8 cellular contexts compared by ENCODE assay signal in the genomic region with DNA sequence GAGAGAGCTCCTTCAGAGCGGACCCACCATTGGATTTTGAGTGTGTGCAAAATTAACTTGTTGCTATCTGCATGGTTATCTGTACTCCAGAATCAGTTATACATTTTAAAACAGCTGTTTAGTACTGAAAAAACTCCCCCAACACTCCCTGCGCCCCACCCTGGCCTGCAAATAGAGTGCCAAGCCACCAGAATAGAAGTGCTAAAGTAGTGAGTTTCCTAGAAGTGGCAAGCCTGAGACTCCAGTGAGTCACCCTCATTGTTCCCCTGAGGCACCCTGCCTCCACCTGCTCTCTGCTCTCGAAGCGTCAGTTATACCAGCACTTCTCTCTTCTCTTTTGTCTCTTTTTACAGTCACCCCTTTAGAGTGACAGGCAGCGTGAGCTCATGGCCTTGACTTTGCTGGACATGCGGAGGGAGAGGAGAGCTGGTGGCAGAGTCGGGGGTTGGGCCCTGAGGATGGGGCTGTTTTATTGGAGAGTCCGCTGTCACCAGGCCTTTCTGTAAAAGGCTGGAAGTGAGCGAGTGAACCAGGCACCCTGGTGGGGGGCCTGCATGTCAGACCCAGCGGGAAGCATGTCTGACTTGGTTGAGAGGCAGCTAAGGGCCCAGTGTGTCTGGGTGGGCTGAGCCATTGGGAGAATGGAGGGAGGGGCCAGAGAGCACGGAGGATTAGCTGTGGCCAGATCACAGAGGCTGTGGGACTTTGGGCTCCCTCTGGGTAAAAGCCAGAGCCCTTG. TPM values are rescaled to one million over a fixed set of nuclear protein-coding genes. Genes with fewer than 3 reads are reported as not detected.
DNase-seq lines count a peak whose midpoint lies in the region; ATAC-seq and TF ChIP-seq lines count a peak whose summit lies in the region.

No MANE protein-coding gene starts in this region.

- H3K9me3 Mint-ChIP-seq in T-cell: no peaks in the 10 kb centered on the region

- ATAC-seq in GM21526 (IDR thresholded peaks at IDR 0.05; ENCODE audit: low FRiP score, unreplicated experiment) (peak; percentile 56), T-cell (replicated peaks in 1 of 4) (peak; percentile 49 to 83 (median 76))

- no peaks in the 10 kb centered on the region for H3K36me3 ChIP-seq in HUES6 (ENCODE audit: control insufficient read depth, insufficient read depth, low read length)
- H3K36me3 ChIP-seq in mesodermal cell (ENCODE audit: control insufficient read depth, insufficient read depth, low read length): peaks cover 10% of the 10 kb centered on the region
- no peaks in the 10 kb centered on the region for H3K36me3 ChIP-seq in thymus (ENCODE audit: control insufficient read depth, insufficient read depth)

- H3K4me3 ChIP-seq in HUES6 (ENCODE audit: low read depth, low read length) (peak overlapping the region; percentile 6; the same call in 1 of the 2 replicates), astrocyte of the spinal cord (ENCODE audit: low read depth, low read length) (no peak overlapping the region), mesodermal cell (ENCODE audit: extremely low read depth, insufficient read depth, low read length, poor library complexity, severe bottlenecking) (no peak overlapping the region), thymus (ENCODE audit: low read length) (no peak overlapping the region)

- H3K27me3 Mint-ChIP-seq in T-cell: no peaks in the 10 kb centered on the region

- H3K27ac ChIP-seq in HUES6 (ENCODE audit: low read depth, low read length) (no peak overlapping the region), mesodermal cell (ENCODE audit: low read depth, low read length, severe bottlenecking) (peak overlapping the region; percentile 52), thymus (ENCODE audit: low read depth) (peak overlapping the region; percentile 53)

- in situ Hi-C loops in astrocyte of the spinal cord (cut with HindIII; ENCODE audit: low sequenced_read_pairs): no loop called here

- H3K9me3 ChIP-seq in HUES6 (ENCODE audit: control insufficient read depth, insufficient read depth, low read depth, low read length): no peaks in the 10 kb centered on the region
- H3K9me3 ChIP-seq in mesodermal cell (ENCODE audit: control insufficient read depth, low read length): no peaks in the 10 kb centered on the region
- H3K9me3 ChIP-seq in thymus (ENCODE audit: control insufficient read depth): no peaks in the 10 kb centered on the region

- H3K4me1 ChIP-seq in HUES6 (ENCODE audit: control insufficient read depth, insufficient read depth, low read length): peaks cover 55% of the 10 kb centered on the region
- H3K4me1 ChIP-seq in mesodermal cell (ENCODE audit: control insufficient read depth, insufficient read depth, low read length, poor library complexity, severe bottlenecking): peaks cover 63% of the 10 kb centered on the region
- H3K4me1 ChIP-seq in thymus (ENCODE audit: control insufficient read depth, insufficient read depth, low read length): peaks cover 66% of the 10 kb centered on the region

- DNase-seq in EH (ENCODE audit: low read depth): peak; percentile 46
- peak in 28 of 34 experiments; percentile 15 to 70 (median 46) for DNase-seq in T-cell
- peak; percentile 73 for DNase-seq in astrocyte of the spinal cord (ENCODE audit: low read depth, low spot score)
- no peak for DNase-seq in RKO (ENCODE audit: low spot score)

- POLR2A ChIA-PET in T-cell (lab: Charles Lee): no interaction called here

- peak overlapping the region; percentile 57 for H3K9ac ChIP-seq in HUES6 (ENCODE audit: low read length)

- no peaks in the 10 kb centered on the region for H3K36me3 Mint-ChIP-seq in T-cell

- 54 to 56% methylated on average over 7 to 8 of the region's 11 CpGs for WGBS in mesodermal cell (ENCODE audit: insufficient coverage in 2 of 2), 2 experiments
- 53% methylated on average over 11 of the region's 11 CpGs for WGBS in thymus

- H3K4me1 Mint-ChIP-seq in T-cell: peaks cover 93 to 96% (median 95%) of the 10 kb centered on the region in 3 donors

- peak overlapping the region; percentile 44 to 67 (median 48) for H3K4me3 Mint-ChIP-seq in T-cell

- no peak for TF ChIP-seq CTCF in astrocyte of the spinal cord (IDR thresholded peaks at IDR 0.05; ENCODE audit: low read depth, low read length)

- H3K27me3 ChIP-seq in HUES6 (ENCODE audit: control insufficient read depth, insufficient read depth, low read length): no peaks in the 10 kb centered on the region
- no peaks in the 10 kb centered on the region for H3K27me3 ChIP-seq in thymus (ENCODE audit: control insufficient read depth, insufficient read depth)

- peak overlapping the region; percentile 89 to 90 for H3K27ac Mint-ChIP-seq in T-cell

- CTCF ChIA-PET in T-cell (lab: Charles Lee): interaction anchor here in 1 of 2 donors (0.7 kb wide), 1 partner anchor 38 kb away, joined by 3 read pairs; no protein-coding TSS in a partner anchor

RNA-seq across cellular contexts. Expression of a gene that starts 10.4 kb away (rescaled TPM):
- total RNA-seq in T-cell: 10 to 100 TPM; 63.4 to 87.5 (median 70.5) TPM
- 61.6 TPM for polyA plus RNA-seq in mesodermal cell (2013, experiment 1 of 2)
- 53.1 TPM for polyA plus RNA-seq in mesodermal cell (2013, experiment 2 of 2)
- 16.3 TPM for polyA plus RNA-seq in thymus
